In the genomic region with DNA sequence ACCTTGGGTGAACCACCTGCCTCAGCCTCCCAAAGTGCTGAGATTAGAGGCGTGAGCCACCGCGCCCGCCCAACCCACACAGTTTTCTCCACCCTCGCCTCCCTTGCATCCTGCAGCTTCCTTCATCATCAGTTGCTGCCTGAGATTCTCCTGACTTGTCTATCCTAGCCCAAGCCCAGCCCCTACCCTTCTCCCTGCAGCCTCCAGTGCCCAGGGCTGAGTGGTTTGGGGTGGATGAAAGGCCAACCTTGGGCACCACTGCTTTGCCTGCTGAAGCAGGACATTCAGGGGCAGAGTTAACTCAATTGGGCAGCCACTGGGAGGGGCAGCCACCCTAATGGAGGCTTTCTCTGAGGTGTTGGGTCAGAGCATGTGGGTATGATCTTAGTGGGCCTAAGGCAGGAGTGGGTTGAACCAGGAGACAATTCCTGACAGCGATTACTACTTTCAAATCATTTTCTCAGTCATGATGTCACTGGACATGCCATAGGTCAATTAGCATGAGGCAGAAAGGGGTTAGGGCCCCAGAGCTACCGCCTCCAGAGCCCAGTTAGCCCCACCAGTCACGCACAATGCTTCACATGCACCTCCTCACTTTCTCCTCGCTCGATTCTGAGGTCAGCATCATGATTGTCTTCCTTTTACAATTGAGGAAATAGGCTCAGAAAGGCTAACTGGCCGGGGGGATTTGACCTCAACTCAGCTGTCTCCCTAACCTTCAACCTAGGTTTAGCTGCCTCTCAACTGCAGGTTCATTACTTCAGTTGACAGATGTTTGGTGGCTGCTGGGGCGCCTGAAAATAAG, we compare ENCODE assay signal across 1 cellular context.
TF ChIP-seq lines count a peak whose summit lies in the region.

No MANE protein-coding gene starts in this region.

TF ChIP-seq in endothelial cell of umbilical vein, 7 proteins besides CTCF, POLR2A, EP300 and RAD21:
- no peak for TF ChIP-seq FOS (IDR thresholded peaks at IDR 0.05; ENCODE audit: borderline replicate concordance, insufficient read depth, low read length)
- no peak for TF ChIP-seq JUN (IDR thresholded peaks at IDR 0.05; ENCODE audit: borderline replicate concordance, insufficient read depth, insufficient read length, low read depth)
- no peak for TF ChIP-seq EZH2 (IDR thresholded peaks at IDR 0.05; ENCODE audit: borderline replicate concordance, low read depth, low read length, severe bottlenecking)
- no peak for TF ChIP-seq POLR2AphosphoS5 (IDR thresholded peaks at IDR 0.05; ENCODE audit: insufficient read depth, low read depth, low read length)
- no peak for TF ChIP-seq MYC (IDR thresholded peaks at IDR 0.05; ENCODE audit: low read depth, low read length)
- TF ChIP-seq, protein P1, sequence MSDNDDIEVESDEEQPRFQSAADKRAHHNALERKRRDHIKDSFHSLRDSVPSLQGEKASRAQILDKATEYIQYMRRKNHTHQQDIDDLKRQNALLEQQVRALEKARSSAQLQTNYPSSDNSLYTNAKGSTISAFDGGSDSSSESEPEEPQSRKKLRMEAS (IDR thresholded peaks at IDR 0.05; ENCODE audit: insufficient read depth, insufficient read length): no peak
- no peak for TF ChIP-seq GATA2 (IDR thresholded peaks at IDR 0.05; ENCODE audit: insufficient read depth, insufficient read length, low read depth, low read length)
